8 cellular contexts compared by ENCODE assay signal in the genomic region with DNA sequence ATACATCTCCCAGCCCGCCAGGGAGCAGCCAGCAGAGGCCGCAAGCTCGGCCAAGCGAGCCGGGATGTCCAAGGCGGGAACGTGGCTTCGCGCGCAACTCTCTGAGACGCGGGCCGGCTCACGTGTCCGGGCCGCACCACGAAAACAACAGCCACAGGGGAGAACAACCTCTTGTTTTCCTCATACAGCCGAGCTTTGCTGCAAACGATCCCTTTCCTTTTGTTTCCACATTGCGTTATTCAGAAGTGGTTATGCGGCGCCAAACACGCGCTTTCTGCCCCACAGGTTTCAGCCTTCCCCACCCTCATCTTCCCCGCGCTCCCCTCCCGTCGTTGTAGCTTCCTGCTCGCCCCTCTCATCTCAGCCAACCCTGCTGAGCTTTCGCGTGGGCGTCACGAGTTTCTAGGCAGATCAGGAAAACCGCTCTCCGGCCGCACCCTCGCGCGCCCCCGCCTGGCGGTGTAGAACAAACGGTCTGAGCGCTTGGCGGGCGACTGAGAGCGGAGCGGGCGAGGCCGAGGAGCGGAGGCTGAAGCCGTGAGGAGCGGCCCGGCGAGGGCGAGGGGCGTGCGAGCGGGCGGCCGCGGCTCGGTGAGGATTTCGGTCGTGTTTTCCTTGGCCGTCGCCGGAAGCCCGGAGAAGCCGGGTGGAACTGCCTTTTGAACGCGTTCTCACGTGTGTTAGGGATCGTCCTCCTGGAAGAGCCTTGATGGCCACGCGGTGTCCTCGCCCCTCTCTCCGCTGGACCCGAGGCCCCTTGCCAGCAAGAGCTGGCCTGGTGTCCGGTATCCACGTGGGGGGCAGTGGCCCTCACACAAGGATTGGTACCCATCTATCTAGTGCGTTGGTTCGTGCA. TPM values are rescaled to one million over a fixed set of nuclear protein-coding genes. Genes with fewer than 3 reads are reported as not detected.
DNase-seq lines count a peak whose midpoint lies in the region; ATAC-seq, FAIRE-seq and TF ChIP-seq lines count a peak whose summit lies in the region.

No MANE protein-coding gene starts in this region.

- H3K9me3 ChIP-seq in neutrophil: no peaks in the 10 kb centered on the region
- H3K9me3 ChIP-seq in stomach smooth muscle (ENCODE audit: control insufficient read depth in 2 of 2, low read length in 2 of 2): no peaks in the 10 kb centered on the region

- H3K4me3 ChIP-seq in neutrophil (ENCODE audit: low read depth in 1 of 2, low read length in 1 of 2): peak overlapping the region; percentile 47 to 55
- H3K4me3 ChIP-seq in stomach smooth muscle (ENCODE audit: low read length in 2 of 2): peak overlapping the region; percentile 45 to 68

- peaks cover 6 to 8% of the 10 kb centered on the region in 2 experiments for H3K4me1 ChIP-seq in neutrophil (ENCODE audit: control insufficient read depth in 1 of 2, insufficient read depth in 1 of 2, low read depth in 1 of 2, low read length in 1 of 2)
- H3K4me1 ChIP-seq in stomach smooth muscle (ENCODE audit: control insufficient read depth, insufficient read depth, low read length): peaks cover 12% of the 10 kb centered on the region

- peak; percentile 81 for FAIRE-seq in GM18507 (lab: Jason Lieb, UNC)
- FAIRE-seq in frontal cortex (lab: Jason Lieb, UNC): no peak

- H3K9ac ChIP-seq in stomach smooth muscle (ENCODE audit: low read length in 2 of 2): peak overlapping the region; percentile 49 to 73

- DNase-seq in GM18507 (ENCODE audit: extremely low spot score, insufficient read length, low read depth) (peak; percentile 91), RPMI7951 (ENCODE audit: low read depth) (peak; percentile 90), frontal cortex (ENCODE audit: low spot score in 2 of 2) (peak; percentile 89 to 96)
- peak; percentile 92 for DNase-seq in activated gamma-delta T cell treated with anti-CD3 and anti-CD28 coated beads, Interleukin-2, amount 50 U/mL, for 16 hours (ENCODE audit: low read depth)

- H3K36me3 ChIP-seq in neutrophil: no peaks in the 10 kb centered on the region
- H3K36me3 ChIP-seq in stomach smooth muscle (ENCODE audit: control insufficient read depth in 2 of 2, insufficient read depth in 2 of 2, low read length in 2 of 2): no peaks in the 10 kb centered on the region

- H3K27ac ChIP-seq in neutrophil (peak overlapping the region; percentile 82), stomach smooth muscle (ENCODE audit: low read length) (peak overlapping the region; percentile 24)

- TF ChIP-seq CTCF in neutrophil (IDR thresholded peaks at IDR 0.05): peak; percentile 79

- peak; percentile 82 for ATAC-seq in HG02981 (IDR thresholded peaks at IDR 0.05; ENCODE audit: unreplicated experiment)
- no peak for ATAC-seq in GM18870 (IDR thresholded peaks at IDR 0.05; ENCODE audit: unreplicated experiment)

- H3K27me3 ChIP-seq in neutrophil (peaks cover 17% of the 10 kb centered on the region), stomach smooth muscle (ENCODE audit: control insufficient read depth in 1 of 2, insufficient read depth in 2 of 2, low read length in 2 of 2) (no peaks in the 10 kb centered on the region)

RNA-seq across cellular contexts. Expression of a gene that starts 6.6 kb away (rescaled TPM):
- total RNA-seq in RPMI7951 (2014; rRNA removed; shearing (Covaris generic)): 64.9 and 69.0 TPM in 2 replicates
- 9.4 TPM for total RNA-seq in frontal cortex

RNA-seq across cellular contexts. Expression of a gene that starts 21.6 kb away (rescaled TPM):
- 49.5 and 62.1 TPM in 2 replicates for total RNA-seq in RPMI7951 (2014; rRNA removed; shearing (Covaris generic))
- total RNA-seq in frontal cortex: 34.6 TPM

RNA-seq across cellular contexts. Expression of a gene that starts 21.8 kb away (rescaled TPM):
- total RNA-seq in RPMI7951 (2014; rRNA removed; shearing (Covaris generic)): 44.7 and 54.2 TPM in 2 replicates
- 47.3 TPM for total RNA-seq in frontal cortex

RNA-seq across cellular contexts. Expression of a gene that starts 24.4 kb away (rescaled TPM):
- total RNA-seq in RPMI7951 (2014; rRNA removed; shearing (Covaris generic)): not detected in 2 replicates
- total RNA-seq in frontal cortex: not detected

RNA-seq across cellular contexts. Expression of a gene that starts 32.7 kb away (rescaled TPM):
- total RNA-seq in RPMI7951 (2014; rRNA removed; shearing (Covaris generic)): not detected in 2 replicates
- total RNA-seq in frontal cortex: not detected
